ENCODE assay signal across 9 cellular contexts in the genomic region with DNA sequence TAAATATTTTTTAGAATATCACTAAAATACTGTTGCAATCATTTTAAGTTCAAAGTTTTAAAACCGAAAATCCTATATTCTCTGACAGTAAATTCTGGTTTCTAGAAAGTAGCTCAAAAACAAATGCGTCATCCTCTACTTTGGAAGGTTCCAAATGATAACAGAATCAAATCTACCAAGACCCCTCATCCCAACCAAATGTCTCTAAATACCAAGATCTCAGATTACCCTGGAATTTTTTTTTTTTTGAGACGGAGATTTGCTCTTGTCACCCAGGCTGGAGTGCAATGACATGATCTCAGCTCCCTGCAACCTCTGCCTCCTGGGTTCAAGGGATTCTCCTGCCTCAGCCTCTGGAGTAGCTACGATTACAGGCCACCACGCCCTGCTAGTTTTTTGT.
"Had no signal": no experiment of that assay in that cellular context is flagged by ENCODE, and none has a peak within 500 bp of the region (broad histone marks: within the 10 kb centered on the region; RNA-seq: fewer than 3 reads in every experiment).

No MANE protein-coding gene starts in this region.

- H3K4me3 Mint-ChIP-seq: neural crest cell had no signal

- H3K27me3 ChIP-seq: ascending aorta, left lung, uterus had no signal

- H3K36me3 ChIP-seq: ascending aorta, uterus had no signal

- DNase-seq: activated CD4-positive, alpha-beta T cell treated with anti-CD3 and anti-CD28 coated beads for 4 hours; left lung; mesendoderm; stimulated activated CD4-positive, alpha-beta T cell treated with anti-CD3 and anti-CD28 coated beads, Interleukin-4, amount 100 ng/mL, for 1 hour; stimulated activated CD8-positive, alpha-beta memory T cell treated with anti-CD3 and anti-CD28 coated beads, Interleukin-4, amount 100 ng/mL, for 48 hours; uterus had no signal

- H3K27ac ChIP-seq: ascending aorta, left lung, uterus, VCaP had no signal

- ATAC-seq: left lung had no signal

- H3K9me3 ChIP-seq: ascending aorta, left lung, uterus had no signal

- H3K4me3 ChIP-seq: ascending aorta, left lung, uterus had no signal
